ENCODE assay signal across 1 cellular context in genomic region chr1:15384301-15384901, GRCh38.
TF ChIP-seq lines count a peak whose summit lies in the region.

No MANE protein-coding gene starts in this region.

TF ChIP-seq in WTC11, 78 proteins besides CTCF, POLR2A, EP300 and RAD21 (continued from another document):
- TF ChIP-seq MAX (CRISPR knock-in tag; IDR thresholded peaks at IDR 0.05): no peak
- TF ChIP-seq TEAD1 (CRISPR knock-in tag; IDR thresholded peaks at IDR 0.05): peak; percentile 72; the same call in 1 of the 2 replicates
- TF ChIP-seq HMGA2 (CRISPR knock-in tag; IDR thresholded peaks at IDR 0.05): no peak
- no peak for TF ChIP-seq ZNF232 (CRISPR knock-in tag; IDR thresholded peaks at IDR 0.05)
- TF ChIP-seq NFE2L1 (CRISPR knock-in tag; IDR thresholded peaks at IDR 0.05): no peak
- TF ChIP-seq, protein P1, sequence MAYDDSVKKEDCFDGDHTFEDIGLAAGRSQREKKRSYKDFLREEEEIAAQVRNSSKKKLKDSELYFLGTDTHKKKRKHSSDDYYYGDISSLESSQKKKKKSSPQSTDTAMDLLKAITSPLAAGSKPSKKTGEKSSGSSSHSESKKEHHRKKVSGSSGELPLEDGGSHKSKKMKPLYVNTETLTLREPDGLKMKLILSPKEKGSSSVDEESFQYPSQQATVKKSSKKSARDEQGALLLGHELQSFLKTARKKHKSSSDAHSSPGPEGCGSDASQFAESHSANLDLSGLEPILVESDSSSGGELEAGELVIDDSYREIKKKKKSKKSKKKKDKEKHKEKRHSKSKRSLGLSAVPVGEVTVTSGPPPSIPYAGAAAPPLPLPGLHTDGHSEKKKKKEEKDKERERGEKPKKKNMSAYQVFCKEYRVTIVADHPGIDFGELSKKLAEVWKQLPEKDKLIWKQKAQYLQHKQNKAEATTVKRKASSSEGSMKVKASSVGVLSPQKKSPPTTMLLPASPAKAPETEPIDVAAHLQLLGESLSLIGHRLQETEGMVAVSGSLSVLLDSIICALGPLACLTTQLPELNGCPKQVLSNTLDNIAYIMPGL (CRISPR knock-in tag; IDR thresholded peaks at IDR 0.05): no peak
- no peak for TF ChIP-seq TCF7 (CRISPR knock-in tag; IDR thresholded peaks at IDR 0.05; ENCODE audit: low read depth)
- peak; percentile 29; the same call in 1 of the 2 replicates for TF ChIP-seq ZNF281 (CRISPR knock-in tag; IDR thresholded peaks at IDR 0.05)
- no peak for TF ChIP-seq JUN (CRISPR knock-in tag; IDR thresholded peaks at IDR 0.05)
- TF ChIP-seq ZBTB43 (CRISPR knock-in tag; IDR thresholded peaks at IDR 0.05): no peak
- TF ChIP-seq, protein P2, sequence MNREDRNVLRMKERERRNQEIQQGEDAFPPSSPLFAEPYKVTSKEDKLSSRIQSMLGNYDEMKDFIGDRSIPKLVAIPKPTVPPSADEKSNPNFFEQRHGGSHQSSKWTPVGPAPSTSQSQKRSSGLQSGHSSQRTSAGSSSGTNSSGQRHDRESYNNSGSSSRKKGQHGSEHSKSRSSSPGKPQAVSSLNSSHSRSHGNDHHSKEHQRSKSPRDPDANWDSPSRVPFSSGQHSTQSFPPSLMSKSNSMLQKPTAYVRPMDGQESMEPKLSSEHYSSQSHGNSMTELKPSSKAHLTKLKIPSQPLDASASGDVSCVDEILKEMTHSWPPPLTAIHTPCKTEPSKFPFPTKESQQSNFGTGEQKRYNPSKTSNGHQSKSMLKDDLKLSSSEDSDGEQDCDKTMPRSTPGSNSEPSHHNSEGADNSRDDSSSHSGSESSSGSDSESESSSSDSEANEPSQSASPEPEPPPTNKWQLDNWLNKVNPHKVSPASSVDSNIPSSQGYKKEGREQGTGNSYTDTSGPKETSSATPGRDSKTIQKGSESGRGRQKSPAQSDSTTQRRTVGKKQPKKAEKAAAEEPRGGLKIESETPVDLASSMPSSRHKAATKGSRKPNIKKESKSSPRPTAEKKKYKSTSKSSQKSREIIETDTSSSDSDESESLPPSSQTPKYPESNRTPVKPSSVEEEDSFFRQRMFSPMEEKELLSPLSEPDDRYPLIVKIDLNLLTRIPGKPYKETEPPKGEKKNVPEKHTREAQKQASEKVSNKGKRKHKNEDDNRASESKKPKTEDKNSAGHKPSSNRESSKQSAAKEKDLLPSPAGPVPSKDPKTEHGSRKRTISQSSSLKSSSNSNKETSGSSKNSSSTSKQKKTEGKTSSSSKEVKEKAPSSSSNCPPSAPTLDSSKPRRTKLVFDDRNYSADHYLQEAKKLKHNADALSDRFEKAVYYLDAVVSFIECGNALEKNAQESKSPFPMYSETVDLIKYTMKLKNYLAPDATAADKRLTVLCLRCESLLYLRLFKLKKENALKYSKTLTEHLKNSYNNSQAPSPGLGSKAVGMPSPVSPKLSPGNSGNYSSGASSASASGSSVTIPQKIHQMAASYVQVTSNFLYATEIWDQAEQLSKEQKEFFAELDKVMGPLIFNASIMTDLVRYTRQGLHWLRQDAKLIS (CRISPR knock-in tag; IDR thresholded peaks at IDR 0.05; ENCODE audit: borderline replicate concordance): 0 out of 2 replicates have a peak, but pooled peaks have one; percentile 76
- TF ChIP-seq, protein P3, sequence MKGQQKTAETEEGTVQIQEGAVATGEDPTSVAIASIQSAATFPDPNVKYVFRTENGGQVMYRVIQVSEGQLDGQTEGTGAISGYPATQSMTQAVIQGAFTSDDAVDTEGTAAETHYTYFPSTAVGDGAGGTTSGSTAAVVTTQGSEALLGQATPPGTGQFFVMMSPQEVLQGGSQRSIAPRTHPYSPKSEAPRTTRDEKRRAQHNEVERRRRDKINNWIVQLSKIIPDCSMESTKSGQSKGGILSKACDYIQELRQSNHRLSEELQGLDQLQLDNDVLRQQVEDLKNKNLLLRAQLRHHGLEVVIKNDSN (CRISPR knock-in tag; IDR thresholded peaks at IDR 0.05): 0 out of 2 replicates have a peak, but pooled peaks have one; percentile 23
- TF ChIP-seq, protein P4, sequence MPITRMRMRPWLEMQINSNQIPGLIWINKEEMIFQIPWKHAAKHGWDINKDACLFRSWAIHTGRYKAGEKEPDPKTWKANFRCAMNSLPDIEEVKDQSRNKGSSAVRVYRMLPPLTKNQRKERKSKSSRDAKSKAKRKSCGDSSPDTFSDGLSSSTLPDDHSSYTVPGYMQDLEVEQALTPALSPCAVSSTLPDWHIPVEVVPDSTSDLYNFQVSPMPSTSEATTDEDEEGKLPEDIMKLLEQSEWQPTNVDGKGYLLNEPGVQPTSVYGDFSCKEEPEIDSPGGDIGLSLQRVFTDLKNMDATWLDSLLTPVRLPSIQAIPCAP (CRISPR knock-in tag; IDR thresholded peaks at IDR 0.05): no peak
- TF ChIP-seq FOXP1 (CRISPR knock-in tag; IDR thresholded peaks at IDR 0.05; ENCODE audit: borderline replicate concordance): 0 out of 2 replicates have a peak, but pooled peaks have one; percentile 27
- TF ChIP-seq TP53 (CRISPR knock-in tag; IDR thresholded peaks at IDR 0.05): no peak
- TF ChIP-seq FOXJ3 (CRISPR knock-in tag; IDR thresholded peaks at IDR 0.05; ENCODE audit: borderline replicate concordance): no peak
- no peak for TF ChIP-seq ZNF416 (CRISPR knock-in tag; IDR thresholded peaks at IDR 0.05)
- TF ChIP-seq, protein P5, sequence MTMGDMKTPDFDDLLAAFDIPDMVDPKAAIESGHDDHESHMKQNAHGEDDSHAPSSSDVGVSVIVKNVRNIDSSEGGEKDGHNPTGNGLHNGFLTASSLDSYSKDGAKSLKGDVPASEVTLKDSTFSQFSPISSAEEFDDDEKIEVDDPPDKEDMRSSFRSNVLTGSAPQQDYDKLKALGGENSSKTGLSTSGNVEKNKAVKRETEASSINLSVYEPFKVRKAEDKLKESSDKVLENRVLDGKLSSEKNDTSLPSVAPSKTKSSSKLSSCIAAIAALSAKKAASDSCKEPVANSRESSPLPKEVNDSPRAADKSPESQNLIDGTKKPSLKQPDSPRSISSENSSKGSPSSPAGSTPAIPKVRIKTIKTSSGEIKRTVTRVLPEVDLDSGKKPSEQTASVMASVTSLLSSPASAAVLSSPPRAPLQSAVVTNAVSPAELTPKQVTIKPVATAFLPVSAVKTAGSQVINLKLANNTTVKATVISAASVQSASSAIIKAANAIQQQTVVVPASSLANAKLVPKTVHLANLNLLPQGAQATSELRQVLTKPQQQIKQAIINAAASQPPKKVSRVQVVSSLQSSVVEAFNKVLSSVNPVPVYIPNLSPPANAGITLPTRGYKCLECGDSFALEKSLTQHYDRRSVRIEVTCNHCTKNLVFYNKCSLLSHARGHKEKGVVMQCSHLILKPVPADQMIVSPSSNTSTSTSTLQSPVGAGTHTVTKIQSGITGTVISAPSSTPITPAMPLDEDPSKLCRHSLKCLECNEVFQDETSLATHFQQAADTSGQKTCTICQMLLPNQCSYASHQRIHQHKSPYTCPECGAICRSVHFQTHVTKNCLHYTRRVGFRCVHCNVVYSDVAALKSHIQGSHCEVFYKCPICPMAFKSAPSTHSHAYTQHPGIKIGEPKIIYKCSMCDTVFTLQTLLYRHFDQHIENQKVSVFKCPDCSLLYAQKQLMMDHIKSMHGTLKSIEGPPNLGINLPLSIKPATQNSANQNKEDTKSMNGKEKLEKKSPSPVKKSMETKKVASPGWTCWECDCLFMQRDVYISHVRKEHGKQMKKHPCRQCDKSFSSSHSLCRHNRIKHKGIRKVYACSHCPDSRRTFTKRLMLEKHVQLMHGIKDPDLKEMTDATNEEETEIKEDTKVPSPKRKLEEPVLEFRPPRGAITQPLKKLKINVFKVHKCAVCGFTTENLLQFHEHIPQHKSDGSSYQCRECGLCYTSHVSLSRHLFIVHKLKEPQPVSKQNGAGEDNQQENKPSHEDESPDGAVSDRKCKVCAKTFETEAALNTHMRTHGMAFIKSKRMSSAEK (CRISPR knock-in tag; IDR thresholded peaks at IDR 0.05; ENCODE audit: borderline replicate concordance): no peak
- TF ChIP-seq SP1 (CRISPR knock-in tag; conservative IDR thresholded peaks at IDR 0.05): peak; percentile 42; the same call in 1 of the 2 replicates
- TF ChIP-seq OVOL2 (CRISPR knock-in tag; IDR thresholded peaks at IDR 0.05; ENCODE audit: borderline replicate concordance): no peak
- no peak for TF ChIP-seq IRF2 (CRISPR knock-in tag; IDR thresholded peaks at IDR 0.05; ENCODE audit: borderline replicate concordance, low read depth)
- TF ChIP-seq, protein P6, sequence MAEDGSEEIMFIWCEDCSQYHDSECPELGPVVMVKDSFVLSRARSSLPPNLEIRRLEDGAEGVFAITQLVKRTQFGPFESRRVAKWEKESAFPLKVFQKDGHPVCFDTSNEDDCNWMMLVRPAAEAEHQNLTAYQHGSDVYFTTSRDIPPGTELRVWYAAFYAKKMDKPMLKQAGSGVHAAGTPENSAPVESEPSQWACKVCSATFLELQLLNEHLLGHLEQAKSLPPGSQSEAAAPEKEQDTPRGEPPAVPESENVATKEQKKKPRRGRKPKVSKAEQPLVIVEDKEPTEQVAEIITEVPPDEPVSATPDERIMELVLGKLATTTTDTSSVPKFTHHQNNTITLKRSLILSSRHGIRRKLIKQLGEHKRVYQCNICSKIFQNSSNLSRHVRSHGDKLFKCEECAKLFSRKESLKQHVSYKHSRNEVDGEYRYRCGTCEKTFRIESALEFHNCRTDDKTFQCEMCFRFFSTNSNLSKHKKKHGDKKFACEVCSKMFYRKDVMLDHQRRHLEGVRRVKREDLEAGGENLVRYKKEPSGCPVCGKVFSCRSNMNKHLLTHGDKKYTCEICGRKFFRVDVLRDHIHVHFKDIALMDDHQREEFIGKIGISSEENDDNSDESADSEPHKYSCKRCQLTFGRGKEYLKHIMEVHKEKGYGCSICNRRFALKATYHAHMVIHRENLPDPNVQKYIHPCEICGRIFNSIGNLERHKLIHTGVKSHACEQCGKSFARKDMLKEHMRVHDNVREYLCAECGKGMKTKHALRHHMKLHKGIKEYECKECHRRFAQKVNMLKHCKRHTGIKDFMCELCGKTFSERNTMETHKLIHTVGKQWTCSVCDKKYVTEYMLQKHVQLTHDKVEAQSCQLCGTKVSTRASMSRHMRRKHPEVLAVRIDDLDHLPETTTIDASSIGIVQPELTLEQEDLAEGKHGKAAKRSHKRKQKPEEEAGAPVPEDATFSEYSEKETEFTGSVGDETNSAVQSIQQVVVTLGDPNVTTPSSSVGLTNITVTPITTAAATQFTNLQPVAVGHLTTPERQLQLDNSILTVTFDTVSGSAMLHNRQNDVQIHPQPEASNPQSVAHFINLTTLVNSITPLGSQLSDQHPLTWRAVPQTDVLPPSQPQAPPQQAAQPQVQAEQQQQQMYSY (CRISPR knock-in tag; IDR thresholded peaks at IDR 0.05): no peak
- no peak for TF ChIP-seq ZSCAN18 (CRISPR knock-in tag; IDR thresholded peaks at IDR 0.05)
